13 cellular contexts compared by ENCODE assay signal in genomic region chr11:4699697-4700435, GRCh38. TPM values are rescaled to one million over a fixed set of nuclear protein-coding genes. Genes with fewer than 3 reads are reported as not detected.
A peak's percentile ranks its signal among the peaks of the same experiment; 100 is the strongest.
DNase-seq lines count a peak whose midpoint lies in the region; ATAC-seq, FAIRE-seq and TF ChIP-seq lines count a peak whose summit lies in the region.
"Had no signal": no experiment of that assay in that cellular context is flagged by ENCODE, and none has a peak within 500 bp of the region (broad histone marks: within the 10 kb centered on the region; RNA-seq: fewer than 3 reads in every experiment).

No MANE protein-coding gene starts in this region.

- ATAC-seq in GM18873 (IDR thresholded peaks at IDR 0.05; ENCODE audit: low FRiP score, unreplicated experiment): peak; percentile 91
- ATAC-seq in GM21526 (IDR thresholded peaks at IDR 0.05; ENCODE audit: low FRiP score, unreplicated experiment): peak; percentile 97
- ATAC-seq in HG03064 (IDR thresholded peaks at IDR 0.05; ENCODE audit: low read depth, unreplicated experiment): peak; percentile 90

- no peaks in the 10 kb centered on the region for H3K79me2 ChIP-seq in astrocyte (ENCODE audit: insufficient read depth, low read length)

- H3K27me3 ChIP-seq in astrocyte (ENCODE audit: insufficient read depth, low read length): no peaks in the 10 kb centered on the region
- no peaks in the 10 kb centered on the region for H3K27me3 ChIP-seq in Caco-2 (replicated peaks; ENCODE audit: control insufficient read depth, insufficient read depth, low read length)

- CTCF ChIA-PET in Caco-2 (lab: Charles Lee): no interaction called here

- no peaks in the 10 kb centered on the region for H3K9me3 Mint-ChIP-seq in astrocyte (ENCODE audit: unreplicated experiment)
- H3K9me3 Mint-ChIP-seq in Caco-2 (ENCODE audit: unreplicated experiment): no peaks in the 10 kb centered on the region
- H3K9me3 Mint-ChIP-seq: activated T-cell treated with anti-CD3 and anti-CD28 coated beads, Interleukin-2, amount 50 U/mL, for 24 hours had no signal

- H3K4me3 Mint-ChIP-seq in astrocyte (ENCODE audit: unreplicated experiment): no peak overlapping the region
- no peak overlapping the region for H3K4me3 Mint-ChIP-seq in Caco-2 (ENCODE audit: unreplicated experiment)
- H3K4me3 Mint-ChIP-seq: activated T-cell treated with anti-CD3 and anti-CD28 coated beads, Interleukin-2, amount 50 U/mL, for 24 hours; IgD-negative memory B cell; naive B cell had no signal

- H2AFZ ChIP-seq in astrocyte (ENCODE audit: low read depth, low read length): no peak overlapping the region

- POLR2A ChIA-PET in Caco-2 (lab: Charles Lee): no interaction called here

- TF ChIP-seq CTCF in astrocyte (IDR thresholded peaks at IDR 0.05; ENCODE audit: insufficient read depth, low read depth, low read length): no peak
- no peak for TF ChIP-seq CTCF in Caco-2 (IDR thresholded peaks at IDR 0.05; ENCODE audit: insufficient read depth in 1 of 2, low read depth in 1 of 2, low read length in 1 of 2, severe bottlenecking in 1 of 2, unreplicated experiment in 1 of 2)
- TF ChIP-seq CTCF in D721Med (IDR thresholded peaks at IDR 0.05; ENCODE audit: insufficient read depth, missing control alignments): no peak

- no peak for DNase-seq in astrocyte (ENCODE audit: low read depth)
- no peak for DNase-seq in Caco-2
- DNase-seq in NCI-H187 (lab: John Stamatoyannopoulos, UW): no peak
- no peak for DNase-seq in D721Med (ENCODE audit: insufficient read length, low spot score)
- DNase-seq: activated T-cell treated with anti-CD3 and anti-CD28 coated beads, Interleukin-2, amount 50 U/mL, for 24 hours; naive B cell; RPMI8226 had no signal

- H3K9me3 ChIP-seq in astrocyte (ENCODE audit: insufficient read depth, low read depth, low read length): no peaks in the 10 kb centered on the region
- no peaks in the 10 kb centered on the region for H3K9me3 ChIP-seq in Caco-2

- H3K27ac Mint-ChIP-seq in astrocyte (ENCODE audit: unreplicated experiment) (no peak overlapping the region), Caco-2 (ENCODE audit: unreplicated experiment) (no peak overlapping the region)
- H3K27ac Mint-ChIP-seq: activated T-cell treated with anti-CD3 and anti-CD28 coated beads, Interleukin-2, amount 50 U/mL, for 24 hours; IgD-negative memory B cell; naive B cell had no signal

- H3K36me3 Mint-ChIP-seq in astrocyte (ENCODE audit: low read depth, unreplicated experiment) (no peaks in the 10 kb centered on the region), Caco-2 (ENCODE audit: insufficient read depth, unreplicated experiment) (no peaks in the 10 kb centered on the region)
- H3K36me3 Mint-ChIP-seq: IgD-negative memory B cell, naive B cell had no signal

- H3K4me1 Mint-ChIP-seq in astrocyte (ENCODE audit: low read depth, unreplicated experiment) (peaks cover 5% of the 10 kb centered on the region), Caco-2 (ENCODE audit: low read depth, unreplicated experiment) (no peaks in the 10 kb centered on the region)
- H3K4me1 Mint-ChIP-seq: IgD-negative memory B cell, naive B cell had no signal

- H3K4me3 ChIP-seq in astrocyte (ENCODE audit: insufficient read depth, low read depth, low read length): no peak overlapping the region
- no peak overlapping the region for H3K4me3 ChIP-seq in Caco-2 (ENCODE audit: low read depth, low read length)

- no peaks in the 10 kb centered on the region for H4K20me1 ChIP-seq in astrocyte (ENCODE audit: insufficient read depth, low read length)

- no peaks in the 10 kb centered on the region for H3K4me1 ChIP-seq in astrocyte (ENCODE audit: insufficient read depth, low read length)
- no peaks in the 10 kb centered on the region for H3K4me1 ChIP-seq in Caco-2

- H3K27ac ChIP-seq in astrocyte (ENCODE audit: low read depth, low read length): no peak overlapping the region

- no peak overlapping the region for H3K4me2 ChIP-seq in astrocyte (ENCODE audit: low read length)

- no TSS peak for BruUV-seq in Caco-2 (replicated peaks; lab: Mats Ljungman, UMichigan)

- FAIRE-seq in astrocyte (lab: Jason Lieb, UNC) (peak; percentile 34), D721Med (lab: Jason Lieb, UNC) (no peak)
- FAIRE-seq: bronchial epithelial cell had no signal

- no peak overlapping the region for H3K9ac ChIP-seq in astrocyte (ENCODE audit: low read length)

- intact Hi-C loops in Caco-2 (cut with micrococcal nuclease; ENCODE audit: unreplicated experiment): no loop called here

- H3K36me3 ChIP-seq in astrocyte (ENCODE audit: insufficient read depth, low read length): no peaks in the 10 kb centered on the region
- H3K36me3 ChIP-seq in Caco-2 (ENCODE audit: control insufficient read depth, insufficient read depth, low read length): no peaks in the 10 kb centered on the region

- H3K27me3 Mint-ChIP-seq in astrocyte (ENCODE audit: low read depth, unreplicated experiment) (no peaks in the 10 kb centered on the region), Caco-2 (ENCODE audit: insufficient read depth, unreplicated experiment) (peaks cover 5% of the 10 kb centered on the region)

RNA-seq across cellular contexts. Expression of gene OR51E2, which starts 2.2 kb away (rescaled TPM):
- total RNA-seq in astrocyte (0.27 and 0.38 TPM in 2 replicates), Caco-2 (2022) (not detected in 2 replicates)
- total RNA-seq: bronchial epithelial cell, fibroblast of lung had no signal

RNA-seq across cellular contexts. Expression of gene MMP26, which starts 4.7 kb away (rescaled TPM):
- total RNA-seq in astrocyte: not detected in 2 replicates
- total RNA-seq in Caco-2 (2022): not detected in 2 replicates
- total RNA-seq: bronchial epithelial cell, fibroblast of lung had no signal

RNA-seq across cellular contexts. Expression of gene OR51E1, which starts 56.1 kb away (rescaled TPM):
- total RNA-seq in astrocyte: not detected in 2 replicates
- not detected in 2 replicates for total RNA-seq in Caco-2 (2022)
- total RNA-seq: bronchial epithelial cell, fibroblast of lung had no signal
